ENCODE assay signal across 26 cellular contexts in genomic region chr10:35394411-35394851, GRCh38. TPM values are rescaled to one million over a fixed set of nuclear protein-coding genes. Genes with fewer than 3 reads are reported as not detected.
DNase-seq lines count a peak whose midpoint lies in the region; ATAC-seq and TF ChIP-seq lines count a peak whose summit lies in the region.
"Had no signal": no experiment of that assay in that cellular context is flagged by ENCODE, and none has a peak within 500 bp of the region (broad histone marks: within the 10 kb centered on the region; RNA-seq: fewer than 3 reads in every experiment).

No MANE protein-coding gene starts in this region.

- no peak overlapping the region for H2AK5ac ChIP-seq in mesenchymal stem cell (ENCODE audit: low read length, severe bottlenecking)

- no peak overlapping the region for H3K23ac ChIP-seq in mesenchymal stem cell (ENCODE audit: low read length in 2 of 2)

- peaks cover 42% of the 10 kb centered on the region for H3K9me3 Mint-ChIP-seq in glutamatergic neuron (ENCODE audit: unreplicated experiment)
- H3K9me3 Mint-ChIP-seq: activated naive CD4-positive, alpha-beta T cell treated with anti-CD3 and anti-CD28 coated beads, Interleukin-2, amount 50 U/mL, for 24 hours had no signal

- H3K9ac ChIP-seq in mesenchymal stem cell (ENCODE audit: low read length), result no peak overlapping the region

- peaks cover 42% of the 10 kb centered on the region for H3K79me1 ChIP-seq in mesenchymal stem cell (replicated peaks; ENCODE audit: low read length, poor library complexity, severe bottlenecking)

- H3K4ac ChIP-seq in mesenchymal stem cell (ENCODE audit: low read depth in 1 of 2, low read length in 2 of 2), result no peak overlapping the region

- TF ChIP-seq CTCF in left ventricle myocardium inferior (IDR thresholded peaks at IDR 0.05; ENCODE audit: borderline replicate concordance) (no peak), glutamatergic neuron (IDR thresholded peaks at IDR 0.05; ENCODE audit: partially characterized antibody, unreplicated experiment) (no peak), upper lobe of right lung (IDR thresholded peaks at IDR 0.05) (no peak)

- H2BK15ac ChIP-seq in mesenchymal stem cell (ENCODE audit: low read depth, poor library complexity, severe bottlenecking), result no peak overlapping the region

- H3K27me3 ChIP-seq in left ventricle myocardium inferior (ENCODE audit: low read depth) (no peaks in the 10 kb centered on the region), right cardiac atrium (ENCODE audit: control insufficient read depth, insufficient read depth) (no peaks in the 10 kb centered on the region), mesenchymal stem cell (ENCODE audit: control insufficient read depth in 1 of 2, insufficient read depth in 1 of 2, low read length in 2 of 2) (no peaks in the 10 kb centered on the region), upper lobe of right lung (no peaks in the 10 kb centered on the region)
- H3K27me3 ChIP-seq: cardiac muscle cell, esophagus squamous epithelium, neutrophil had no signal

- 49% methylated on average over 6 of the region's 6 CpGs for WGBS in right cardiac atrium
- 75% methylated on average over 6 of the region's 6 CpGs for WGBS in mesenchymal stem cell

- H2BK5ac ChIP-seq in mesenchymal stem cell (ENCODE audit: low read depth, low read length, poor library complexity, severe bottlenecking), result no peak overlapping the region

- H2BK120ac ChIP-seq in mesenchymal stem cell (ENCODE audit: low read depth, low read length), result no peak overlapping the region

- intact Hi-C loops in left ventricle myocardium inferior (cut with micrococcal nuclease), result no loop called here
- intact Hi-C loops in right cardiac atrium (cut with DNase I), result no loop called here
- intact Hi-C loops in upper lobe of right lung (cut with DNase I), result no loop called here

- H3K27ac Mint-ChIP-seq in glutamatergic neuron (ENCODE audit: unreplicated experiment), result peak overlapping the region; percentile 25
- H3K27ac Mint-ChIP-seq: activated CD4-positive, alpha-beta memory T cell treated with anti-CD3 and anti-CD28 coated beads for 36 hours; activated naive CD4-positive, alpha-beta T cell treated with anti-CD3 and anti-CD28 coated beads, Interleukin-2, amount 50 U/mL, for 24 hours had no signal

- H3K4me2 ChIP-seq in mesenchymal stem cell (ENCODE audit: low read length, poor library complexity, severe bottlenecking), result peak overlapping the region; percentile 28

- DNase-seq in left ventricle myocardium inferior (no peak), right cardiac atrium (no peak), glutamatergic neuron (no peak), mesenchymal stem cell (no peak), upper lobe of right lung (peak; percentile 73), midbrain (lab: John Stamatoyannopoulos, UW) (no peak)
- DNase-seq: activated CD4-positive, alpha-beta memory T cell treated with anti-CD3 and anti-CD28 coated beads for 36 hours; activated CD8-positive, alpha-beta memory T cell treated with anti-CD3 and anti-CD28 coated beads, Interleukin-2, amount 50 U/mL, for 4 hours; amygdala; cortex of kidney; esophagus squamous epithelium; foreskin melanocyte; HCEC 1CT; hippocampal formation; NCI-H1694; psoas muscle; RPMI8226; T-helper 1 cell had no signal

- H4K8ac ChIP-seq in mesenchymal stem cell (ENCODE audit: low read length), result no peak overlapping the region

- ATAC-seq in right cardiac atrium (no peak), upper lobe of right lung (peak; percentile 81), GM21381 (IDR thresholded peaks at IDR 0.05; ENCODE audit: unreplicated experiment) (no peak), GM19328 (IDR thresholded peaks at IDR 0.05; ENCODE audit: unreplicated experiment) (no peak)
- ATAC-seq: activated CD4-positive, CD25-positive, alpha-beta regulatory T cell treated with anti-CD3 and anti-CD28 coated beads, Interleukin-2, amount 50 U/mL, for 24 hours; psoas muscle had no signal

- H3K27ac ChIP-seq in left ventricle myocardium inferior (replicated peaks) (peak overlapping the region; percentile 3), right cardiac atrium (ENCODE audit: low read length) (no peak overlapping the region), mesenchymal stem cell (ENCODE audit: low read length, poor library complexity, severe bottlenecking) (no peak overlapping the region), upper lobe of right lung (peak overlapping the region; percentile 17)
- H3K27ac ChIP-seq: 22Rv1, cardiac muscle cell, esophagus squamous epithelium, neutrophil, psoas muscle had no signal

- H3K4me1 ChIP-seq in left ventricle myocardium inferior, result peaks cover 98% of the 10 kb centered on the region
- H3K4me1 ChIP-seq in right cardiac atrium (ENCODE audit: control insufficient read depth, insufficient read depth, low read length), result peaks cover 36% of the 10 kb centered on the region
- H3K4me1 ChIP-seq in mesenchymal stem cell (ENCODE audit: control insufficient read depth, insufficient read depth, low read depth, low read length), result peaks cover 25% of the 10 kb centered on the region
- peaks cover 55% of the 10 kb centered on the region for H3K4me1 ChIP-seq in upper lobe of right lung

- H2AFZ ChIP-seq in mesenchymal stem cell (ENCODE audit: low read depth, low read length), result no peak overlapping the region

- no peak overlapping the region for H3K14ac ChIP-seq in mesenchymal stem cell (ENCODE audit: low read length in 2 of 2)

- peaks cover 18% of the 10 kb centered on the region for H3K36me3 Mint-ChIP-seq in glutamatergic neuron (ENCODE audit: unreplicated experiment)

- no peak overlapping the region for H3K18ac ChIP-seq in mesenchymal stem cell (ENCODE audit: low read depth in 1 of 2, low read length in 2 of 2)

- no peak overlapping the region for H4K91ac ChIP-seq in mesenchymal stem cell (ENCODE audit: low read length)

- H3K4me3 Mint-ChIP-seq in glutamatergic neuron (ENCODE audit: unreplicated experiment), result peak overlapping the region; percentile 36
- H3K4me3 Mint-ChIP-seq: activated CD4-positive, alpha-beta memory T cell treated with anti-CD3 and anti-CD28 coated beads for 36 hours; activated naive CD4-positive, alpha-beta T cell treated with anti-CD3 and anti-CD28 coated beads, Interleukin-2, amount 50 U/mL, for 24 hours; stimulated activated naive CD8-positive, alpha-beta T cell treated with anti-CD3 and anti-CD28 coated beads, Interleukin-15, Interleukin-2, amounts not matched to agents 100 ng/mL and 50 ng/mL, for 24 hours had no signal

- H3K9me3 ChIP-seq in left ventricle myocardium inferior (replicated peaks) (peaks cover 13% of the 10 kb centered on the region), right cardiac atrium (ENCODE audit: control insufficient read depth, low read length) (no peaks in the 10 kb centered on the region), mesenchymal stem cell (ENCODE audit: control insufficient read depth, low read length) (peaks cover 12% of the 10 kb centered on the region), upper lobe of right lung (peaks cover 8% of the 10 kb centered on the region)
- H3K9me3 ChIP-seq: neutrophil had no signal

- H3K4me3 ChIP-seq in left ventricle myocardium inferior (no peak overlapping the region), right cardiac atrium (ENCODE audit: low read length) (no peak overlapping the region), mesenchymal stem cell (ENCODE audit: insufficient read depth in 1 of 2, low read depth in 1 of 2, low read length in 2 of 2) (no peak overlapping the region), upper lobe of right lung (no peak overlapping the region)
- H3K4me3 ChIP-seq: cardiac muscle cell, esophagus squamous epithelium, psoas muscle had no signal

- peaks cover 4% of the 10 kb centered on the region for H3K36me3 ChIP-seq in left ventricle myocardium inferior
- H3K36me3 ChIP-seq in mesenchymal stem cell (ENCODE audit: control insufficient read depth in 1 of 2, insufficient read depth in 2 of 2, low read depth in 1 of 2, low read length in 2 of 2), result no peaks in the 10 kb centered on the region
- no peaks in the 10 kb centered on the region for H3K36me3 ChIP-seq in upper lobe of right lung
- H3K36me3 ChIP-seq: cardiac muscle cell, esophagus squamous epithelium, neutrophil had no signal

- H2BK12ac ChIP-seq in mesenchymal stem cell (ENCODE audit: low read length in 2 of 2), result no peak overlapping the region

- H3K4me1 Mint-ChIP-seq in glutamatergic neuron (ENCODE audit: low read depth, unreplicated experiment), result peaks cover 75% of the 10 kb centered on the region

- peaks cover 20% of the 10 kb centered on the region for H3K27me3 Mint-ChIP-seq in glutamatergic neuron (ENCODE audit: unreplicated experiment)
- H3K27me3 Mint-ChIP-seq: activated CD4-positive, alpha-beta memory T cell treated with anti-CD3 and anti-CD28 coated beads for 36 hours; activated naive CD4-positive, alpha-beta T cell treated with anti-CD3 and anti-CD28 coated beads, Interleukin-2, amount 50 U/mL, for 24 hours; stimulated activated naive CD8-positive, alpha-beta T cell treated with anti-CD3 and anti-CD28 coated beads, Interleukin-15, Interleukin-2, amounts not matched to agents 100 ng/mL and 50 ng/mL, for 24 hours had no signal

RNA-seq across cellular contexts. Expression of gene CCNY, which starts 58.1 kb away (rescaled TPM):
- 81.1 TPM for total RNA-seq in left ventricle myocardium inferior
- total RNA-seq in right cardiac atrium, result 10 to 100 TPM; 63.7 to 72.1 (median 66.8) TPM
- polyA plus RNA-seq in right cardiac atrium, result 27.7 TPM
- 219 TPM for total RNA-seq in glutamatergic neuron (ENCODE audit: unreplicated experiment)
- polyA plus RNA-seq in mesenchymal stem cell (2013, experiment 1 of 2), result 45.3 TPM
- 48.1 TPM for polyA plus RNA-seq in mesenchymal stem cell (2013, experiment 2 of 2)
- total RNA-seq in upper lobe of right lung, result 85.4 TPM

Comparison
In these comparisons a context has a peak if more than half of its experiments do, and no peak if none do; other contexts are left out.
1. H3K27ac ChIP-seq: peak in left ventricle myocardium inferior (single experiment) and upper lobe of right lung (single experiment); none in right cardiac atrium (single experiment) and mesenchymal stem cell (single experiment).